ENCODE assay signal across 8 cellular contexts in the genomic region with DNA sequence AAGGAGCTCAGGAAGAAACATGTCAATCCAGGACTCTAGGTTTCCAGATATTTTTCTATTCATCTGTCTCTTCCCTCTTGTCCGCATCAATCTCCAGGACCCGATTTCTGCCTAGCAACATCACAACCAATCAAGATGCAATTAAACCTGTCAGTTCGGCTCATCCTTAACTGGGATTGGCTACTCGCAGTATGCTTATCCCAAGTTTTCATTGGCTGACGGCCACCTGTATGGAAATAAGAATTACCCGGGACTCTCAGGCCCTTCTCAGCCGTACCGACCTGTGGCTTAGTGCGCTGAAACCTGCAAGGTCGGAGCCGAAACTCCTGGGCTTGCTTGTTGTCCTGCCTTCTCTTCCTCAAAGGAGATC. TPM values are rescaled to one million over a fixed set of nuclear protein-coding genes. Genes with fewer than 3 reads are reported as not detected.
A peak's percentile ranks its signal among the peaks of the same experiment; 100 is the strongest.
DNase-seq lines count a peak whose midpoint lies in the region; ATAC-seq, FAIRE-seq and TF ChIP-seq lines count a peak whose summit lies in the region.

No MANE protein-coding gene starts in this region.

- peaks cover 81% of the 10 kb centered on the region for H3K27me3 ChIP-seq in NT2/D1 (ENCODE audit: insufficient read depth, insufficient read length)
- peaks cover 0 to 16% (median 0%) of the 10 kb centered on the region in 45 donors for H3K27me3 ChIP-seq in dorsolateral prefrontal cortex

- no peaks in the 10 kb centered on the region for H3K4me1 ChIP-seq in NT2/D1 (ENCODE audit: insufficient read depth, insufficient read length)

- DNase-seq in D721Med (ENCODE audit: insufficient read length, low spot score) (peak; percentile 98), HT1080 (ENCODE audit: low read depth) (peak; percentile 72), NT2/D1 (ENCODE audit: low read depth, low spot score) (peak; percentile 88), dorsolateral prefrontal cortex (peak in 8 of 10 donors; percentile 67 to 93 (median 70)), kidney glomerular epithelial cell (lab: John Stamatoyannopoulos, UW) (peak; percentile 89), NOMO-1 treated with DMSO at 0.1 percent for 48 hours (lab: John Stamatoyannopoulos, UW; ENCODE audit: unreplicated experiment) (no peak)
- DNase-seq in stimulated activated naive CD8-positive, alpha-beta T cell treated with anti-CD3 and anti-CD28 coated beads, Interleukin-15, Interleukin-2, amounts not matched to agents 100 U/mL and 50 U/mL, for 24 hours: no peak
- no peak for DNase-seq in activated CD4-positive, alpha-beta T cell treated with anti-CD3 and anti-CD28 coated beads, Interleukin-2, amount 50 U/mL, for 4 hours

- ATAC-seq in stimulated activated naive CD8-positive, alpha-beta T cell treated with anti-CD3 and anti-CD28 coated beads, Interleukin-15, Interleukin-2, amounts not matched to agents 100 U/mL and 50 U/mL, for 24 hours: peak; percentile 33

- peak; percentile 96 for FAIRE-seq in D721Med (lab: Jason Lieb, UNC)

- H3K9ac ChIP-seq in NT2/D1 (ENCODE audit: insufficient read length, low read depth): peak overlapping the region; percentile 51

- peak overlapping the region; percentile 24 for H3K4me3 ChIP-seq in NT2/D1 (ENCODE audit: insufficient read length, low read depth)
- peak overlapping the region; percentile 20 to 70 (median 50) for H3K4me3 ChIP-seq in dorsolateral prefrontal cortex

- no peaks in the 10 kb centered on the region for H3K9me3 ChIP-seq in NT2/D1 (ENCODE audit: insufficient read depth, low read length)

- H3K36me3 ChIP-seq in NT2/D1 (ENCODE audit: insufficient read depth, insufficient read length, low read length): no peaks in the 10 kb centered on the region

- TF ChIP-seq CTCF in D721Med (IDR thresholded peaks at IDR 0.05; ENCODE audit: insufficient read depth, missing control alignments) (no peak), dorsolateral prefrontal cortex (IDR thresholded peaks at IDR 0.05 in 54 of 56, conservative IDR thresholded peaks at IDR 0.05 in 2 of 56; ENCODE audit: low read depth in 1 of 56, partially characterized antibody in 56 of 56) (no peak)

- intact Hi-C loops in dorsolateral prefrontal cortex (cut with DNase I): no loop called here

- H3K27ac ChIP-seq in dorsolateral prefrontal cortex: peak overlapping the region in 1 of 59 donors; percentile 11

RNA-seq across cellular contexts. Expression of gene ATP5MC2, which starts 20.4 kb away (rescaled TPM):
- 390 and 472 TPM in 2 replicates for total RNA-seq in HT1080 (2014; rRNA removed; shearing (Covaris generic))
- 403 and 492 TPM in 2 replicates for polyA plus RNA-seq in HT1080 (2015; cell fraction: cytosol; rRNA removed)
- polyA plus RNA-seq in HT1080 (2015; cell fraction: nucleus; rRNA removed): 166 and 189 TPM in 2 replicates
- total RNA-seq in dorsolateral prefrontal cortex: 100 to 1,000 TPM; 147 to 261 (median 203) TPM

RNA-seq across cellular contexts. Expression of gene CALCOCO1, which starts 31.0 kb away (rescaled TPM):
- total RNA-seq in HT1080 (2014; rRNA removed; shearing (Covaris generic)): 17.0 and 24.6 TPM in 2 replicates
- 23.6 and 27.5 TPM in 2 replicates for polyA plus RNA-seq in HT1080 (2015; cell fraction: cytosol; rRNA removed)
- polyA plus RNA-seq in HT1080 (2015; cell fraction: nucleus; rRNA removed): 114 and 123 TPM in 2 replicates
- 100 to 1,000 TPM; 146 to 279 (median 206) TPM for total RNA-seq in dorsolateral prefrontal cortex

RNA-seq across cellular contexts. Expression of gene CISTR, which starts 55.5 kb away (rescaled TPM):
- not detected in 2 replicates for total RNA-seq in HT1080 (2014; rRNA removed; shearing (Covaris generic))
- not detected in 2 replicates for polyA plus RNA-seq in HT1080 (2015; cell fraction: cytosol; rRNA removed)
- polyA plus RNA-seq in HT1080 (2015; cell fraction: nucleus; rRNA removed): not detected in 2 replicates
- total RNA-seq in dorsolateral prefrontal cortex: 1 to 10 TPM in 52 of 120 experiments, under 1 TPM in 9, not detected in 59; 0.86 to 3.7 (median 1.4) TPM

Comparison
In these comparisons a context has a peak if more than half of its experiments do, and no peak if none do; other contexts are left out.
1. DNase-seq: peak in D721Med (single experiment), HT1080 (single experiment), NT2/D1 (single experiment), dorsolateral prefrontal cortex (8 of 10) and kidney glomerular epithelial cell (single experiment); none in stimulated activated naive CD8-positive, alpha-beta T cell treated with anti-CD3 and anti-CD28 coated beads, Interleukin-15, Interleukin-2, amounts not matched to agents 100 U/mL and 50 U/mL, for 24 hours (single experiment), activated CD4-positive, alpha-beta T cell treated with anti-CD3 and anti-CD28 coated beads, Interleukin-2, amount 50 U/mL, for 4 hours (0 of 2) and NOMO-1 treated with DMSO at 0.1 percent for 48 hours (single experiment).